ENCODE assay signal across 24 cellular contexts in the genomic region with DNA sequence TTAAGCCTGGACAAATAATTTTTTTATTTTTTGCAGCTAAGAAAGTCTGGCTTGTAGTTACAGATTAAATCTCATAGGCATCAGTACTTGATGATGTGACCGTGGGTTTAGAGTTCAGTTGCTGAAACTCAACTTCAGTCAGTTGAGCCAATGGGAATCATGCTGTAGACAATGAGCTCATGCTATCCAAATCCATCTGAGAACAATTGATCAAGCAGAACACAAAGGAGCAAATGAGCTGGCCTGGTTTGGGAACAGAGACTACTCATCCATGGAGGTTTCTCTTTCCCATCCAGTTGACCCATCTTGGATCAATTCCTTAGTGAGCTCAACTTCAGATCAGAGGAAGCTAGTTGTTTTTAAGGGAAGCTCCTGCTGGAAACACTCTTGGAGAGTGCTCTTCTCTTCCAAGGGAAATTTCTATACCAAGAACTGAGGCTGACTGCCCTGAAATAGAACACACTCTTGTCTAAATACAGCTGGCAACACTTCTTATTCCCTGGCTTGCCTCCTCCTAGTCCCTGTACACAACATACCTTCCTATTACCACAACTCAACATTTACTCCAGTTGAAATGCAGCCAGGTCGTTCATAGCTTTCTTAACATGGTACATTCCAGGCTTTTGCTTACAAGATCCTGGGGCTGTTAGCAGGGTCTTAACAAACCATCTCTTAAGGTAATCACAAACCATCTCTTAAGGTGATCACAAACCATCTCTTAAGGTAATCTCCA.
DNase-seq lines count a peak whose midpoint lies in the region; ATAC-seq and TF ChIP-seq lines count a peak whose summit lies in the region.
"Had no signal": no experiment of that assay in that cellular context is flagged by ENCODE, and none has a peak within 500 bp of the region (broad histone marks: within the 10 kb centered on the region; RNA-seq: fewer than 3 reads in every experiment).

No MANE protein-coding gene starts in this region.

- no peaks in the 10 kb centered on the region for H4K20me1 ChIP-seq in SK-N-SH (ENCODE audit: insufficient read depth)
- H4K20me1 ChIP-seq in OCI-LY3 (ENCODE audit: insufficient read depth, low read length): no peaks in the 10 kb centered on the region

- H3K4me3 ChIP-seq in SK-N-SH (ENCODE audit: low read depth in 2 of 2, low read length in 1 of 2): no peak overlapping the region
- no peak overlapping the region for H3K4me3 ChIP-seq in OCI-LY3 (ENCODE audit: low read length)
- no peak overlapping the region for H3K4me3 ChIP-seq in epithelial cell of proximal tubule (ENCODE audit: low read depth, low read length)
- H3K4me3 ChIP-seq in skeletal muscle cell (ENCODE audit: low read depth, low read length): no peak overlapping the region
- H3K4me3 ChIP-seq: gastrocnemius medialis, HAP-1, psoas muscle had no signal

- H3K27me3 ChIP-seq in SK-N-SH (ENCODE audit: insufficient read depth) (no peaks in the 10 kb centered on the region), OCI-LY3 (ENCODE audit: low read depth, low read length) (no peaks in the 10 kb centered on the region)
- H3K27me3 ChIP-seq: gastrocnemius medialis, neutrophil had no signal

- H3K4me1 ChIP-seq in SK-N-SH (ENCODE audit: control insufficient read depth in 1 of 2, insufficient read depth in 2 of 2, low read depth in 1 of 2, low read length in 1 of 2) (0 out of 4 replicates have a peak, but pooled peaks cover 0 to 13% of the 10 kb centered on the region in 2 experiments), OCI-LY3 (ENCODE audit: low read length) (peaks cover 70% of the 10 kb centered on the region)
- H3K4me1 ChIP-seq: psoas muscle had no signal

- H3K36me3 ChIP-seq in SK-N-SH (replicated peaks in 1 of 2; ENCODE audit: control insufficient read depth in 1 of 2, insufficient read depth in 2 of 2, low read length in 1 of 2) (no peaks in the 10 kb centered on the region), OCI-LY3 (replicated peaks; ENCODE audit: low read depth, low read length) (no peaks in the 10 kb centered on the region)
- H3K36me3 ChIP-seq: gastrocnemius medialis, HAP-1, neutrophil had no signal

- no peak for ATAC-seq in SK-N-SH treated with all-trans-retinoic acid at 6 μM for 48 hours
- ATAC-seq: activated naive CD8-positive, alpha-beta T cell treated with anti-CD3 and anti-CD28 coated beads, Interleukin-2, amount 50 U/mL, for 24 hours; CD8-positive, alpha-beta T cell; gastrocnemius medialis; psoas muscle; stimulated activated naive B cell treated with anti-CD40 and anti-IgM and Interleukin-4, amounts not matched to agents 10 μg/mL and 1 μg/mL and 100 μg/mL, for 72 hours had no signal

- peak overlapping the region; percentile 21; the same call in 1 of the 2 replicates for H3K4me2 ChIP-seq in SK-N-SH
- peak overlapping the region; percentile 97 for H3K4me2 ChIP-seq in OCI-LY3 (ENCODE audit: low read length)

- DNase-seq in SK-N-SH (no peak), epithelial cell of proximal tubule (ENCODE audit: low read depth) (peak; percentile 64), skeletal muscle cell (ENCODE audit: low read depth) (peak; percentile 26), activated gamma-delta T cell treated with Interleukin-2 at 50 U/mL for 16 hours (no peak), NCI-H1930 (lab: John Stamatoyannopoulos, UW) (no peak), DMS79 (lab: John Stamatoyannopoulos, UW) (no peak)
- DNase-seq: activated CD4-positive, alpha-beta T cell treated with anti-CD3 and anti-CD28 coated beads for 1 hour; activated effector memory CD4-positive, alpha-beta T cell treated with anti-CD3 and anti-CD28 coated beads, Interleukin-2, amount 50 U/mL, for 16 hours; activated naive CD8-positive, alpha-beta T cell treated with anti-CD3 and anti-CD28 coated beads, Interleukin-2, amount 50 U/mL, for 24 hours; CD8-positive, alpha-beta T cell; effector memory CD4-positive, alpha-beta T cell; erythroblast; gastrocnemius medialis; mesendoderm; NCI-H1092; NCI-H187 treated with DMSO at 0.1 percent for 48 hours; psoas muscle; stimulated activated CD4-positive, alpha-beta T cell treated with anti-CD3 and anti-CD28 coated beads, Interleukin-15, amount 100 ng/mL, for 24 hours; stimulated activated naive B cell treated with anti-CD40 and anti-IgM and Interleukin-4, amounts not matched to agents 10 μg/mL and 1 μg/mL and 100 μg/mL, for 72 hours had no signal

- 31% methylated on average over 2 of the region's 2 CpGs for WGBS in SK-N-SH (ENCODE audit: low lambda C conversion rate)

- no peaks in the 10 kb centered on the region for H3K9me3 ChIP-seq in SK-N-SH
- no peaks in the 10 kb centered on the region for H3K9me3 ChIP-seq in OCI-LY3 (ENCODE audit: insufficient read depth, low read length)
- H3K9me3 ChIP-seq: gastrocnemius medialis, HAP-1, neutrophil, psoas muscle had no signal

- H3K27ac ChIP-seq in SK-N-SH (ENCODE audit: low read depth in 2 of 2, low read length in 1 of 2): peak overlapping the region in 1 of 2 experiments; percentile 53; a peak in 1 of 4 replicates
- no peak overlapping the region for H3K27ac ChIP-seq in OCI-LY3 (ENCODE audit: low read length)
- H3K27ac ChIP-seq: 22Rv1, gastrocnemius medialis, neutrophil, psoas muscle had no signal

- CTCF ChIA-PET in SK-N-SH (lab: Yijun Ruan, JAX): no interaction called here

- TF ChIP-seq CTCF in SK-N-SH (IDR thresholded peaks at IDR 0.05): no peak
- no peak for TF ChIP-seq CTCF in OCI-LY3 (IDR thresholded peaks at IDR 0.05; ENCODE audit: low read depth, low read length)
- no peak for TF ChIP-seq CTCF in epithelial cell of proximal tubule (conservative IDR thresholded peaks at IDR 0.05; ENCODE audit: low read depth, low read length)

- H2AFZ ChIP-seq in SK-N-SH (ENCODE audit: low read depth) (no peak overlapping the region), OCI-LY3 (ENCODE audit: low read depth, low read length) (no peak overlapping the region)

- POLR2A ChIA-PET in SK-N-SH (lab: Yijun Ruan, JAX): no interaction called here

- no peaks in the 10 kb centered on the region for H3F3A ChIP-seq in SK-N-SH (replicated peaks; ENCODE audit: insufficient read depth)

- no peak overlapping the region for H3K9ac ChIP-seq in SK-N-SH
- H3K9ac ChIP-seq in OCI-LY3 (ENCODE audit: low read length): no peak overlapping the region

- no peak for TF ChIP-seq RAD21 in SK-N-SH (IDR thresholded peaks at IDR 0.05; ENCODE audit: low read length)

- TF ChIP-seq EP300 in SK-N-SH (IDR thresholded peaks at IDR 0.05; ENCODE audit: borderline replicate concordance in 1 of 2, low read depth in 1 of 2, low read length in 1 of 2): no peak

- H3K9me2 ChIP-seq in SK-N-SH: no peaks in the 10 kb centered on the region

- H3K79me2 ChIP-seq in SK-N-SH (ENCODE audit: insufficient read depth) (no peaks in the 10 kb centered on the region), OCI-LY3 (ENCODE audit: low read length) (no peaks in the 10 kb centered on the region)

TF ChIP-seq in SK-N-SH, 30 proteins besides CTCF, POLR2A, EP300 and RAD21:
- TF ChIP-seq NFIC (IDR thresholded peaks at IDR 0.05; ENCODE audit: borderline replicate concordance) (no peak; the same call in 1 of the 2 replicates), TCF12 (IDR thresholded peaks at IDR 0.05) (no peak), FOXM1 (IDR thresholded peaks at IDR 0.05; ENCODE audit: low read depth) (no peak)

TF ChIP-seq in SK-N-SH treated with all-trans-retinoic acid at 6 μM for 48 hours, 23 proteins besides CTCF, POLR2A, EP300 and RAD21:
- TF ChIP-seq CREB5 (CRISPR knock-in tag; IDR thresholded peaks at IDR 0.05; ENCODE audit: low read depth): no peak
- TF ChIP-seq POU6F1 (CRISPR knock-in tag; IDR thresholded peaks at IDR 0.05; ENCODE audit: borderline replicate concordance, low read depth): no peak

Comparison
In these comparisons a context has a peak if more than half of its experiments do, and no peak if none do; other contexts are left out.
1. DNase-seq: peak in epithelial cell of proximal tubule (single experiment) and skeletal muscle cell (single experiment); none in SK-N-SH (single experiment), activated gamma-delta T cell treated with Interleukin-2 at 50 U/mL for 16 hours (single experiment), NCI-H1930 (0 of 2) and DMS79 (single experiment).